8 cellular contexts compared by ENCODE assay signal in the genomic region with DNA sequence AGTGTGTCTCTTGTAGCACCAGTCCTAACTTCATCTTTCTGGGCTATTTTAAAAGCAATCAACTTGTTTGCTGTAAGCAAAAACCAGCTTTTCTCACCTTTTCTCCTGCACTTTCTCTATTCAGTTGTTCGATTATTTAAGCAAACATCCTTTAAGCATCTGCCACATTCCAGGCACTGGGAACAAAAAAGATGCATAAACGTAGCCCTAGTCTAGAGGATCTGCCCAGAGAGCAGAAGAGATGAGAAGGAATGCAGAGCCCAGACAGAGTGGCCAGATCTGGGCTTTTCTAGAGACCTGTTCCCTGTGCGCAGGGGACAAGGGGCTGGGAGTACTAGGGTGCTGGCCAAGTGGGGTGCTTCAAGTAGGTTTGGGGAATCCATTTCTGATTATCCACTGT. TPM values are rescaled to one million over a fixed set of nuclear protein-coding genes. Genes with fewer than 3 reads are reported as not detected.
"Had no signal": no experiment of that assay in that cellular context is flagged by ENCODE, and none has a peak within 500 bp of the region (broad histone marks: within the 10 kb centered on the region; RNA-seq: fewer than 3 reads in every experiment).

No MANE protein-coding gene starts in this region.

- DNase-seq: H9, HCEC 1CT had no signal

- H3K27ac Mint-ChIP-seq: GM23338, H9, IgD-negative memory B cell had no signal

- H3K4me2 ChIP-seq: GM23338 had no signal

- ATAC-seq: GM23338, HepG2 had no signal

- H3K36me3 Mint-ChIP-seq: IgD-negative memory B cell had no signal

- H3K4me3 ChIP-seq: GM23338 had no signal

- H3K27ac ChIP-seq: HL-60 had no signal

- H3K9me3 Mint-ChIP-seq: GM23338, H9 had no signal

- H2AFZ ChIP-seq: GM23338 had no signal

- H3K4me3 Mint-ChIP-seq: GM23338, H9, IgD-negative memory B cell had no signal

RNA-seq across cellular contexts. Expression of gene APLNR, which starts 8.4 kb away (rescaled TPM):
- total RNA-seq: H1, HepG2, HT1080 had no signal
- polyA plus RNA-seq: GM23338, HepG2, IgD-negative memory B cell had no signal

RNA-seq across cellular contexts. Expression of gene LRRC55, which starts 46.8 kb away (rescaled TPM):
- total RNA-seq: HepG2, HT1080 had no signal
- polyA plus RNA-seq: HepG2, IgD-negative memory B cell had no signal
